ENCODE assay signal across 31 cellular contexts in genomic region chr16:89006036-89006752, GRCh38. TPM values are rescaled to one million over a fixed set of nuclear protein-coding genes. Genes with fewer than 3 reads are reported as not detected.
DNase-seq lines count a peak whose midpoint lies in the region; ATAC-seq and TF ChIP-seq lines count a peak whose summit lies in the region.
"Had no signal": no experiment of that assay in that cellular context is flagged by ENCODE, and none has a peak within 500 bp of the region (broad histone marks: within the 10 kb centered on the region; RNA-seq: fewer than 3 reads in every experiment).

No MANE protein-coding gene starts in this region.

- H3K4me2 ChIP-seq in osteoblast (ENCODE audit: insufficient read depth, low read length): no peak overlapping the region

- no peak overlapping the region for H3K27ac ChIP-seq in osteoblast (ENCODE audit: low read depth, low read length)
- no peak overlapping the region for H3K27ac ChIP-seq in upper lobe of right lung
- H3K27ac ChIP-seq: esophagus squamous epithelium, heart left ventricle, pancreas, transverse colon had no signal

- no peaks in the 10 kb centered on the region for H3K9me3 ChIP-seq in osteoblast (ENCODE audit: low read depth, low read length)
- no peaks in the 10 kb centered on the region for H3K9me3 ChIP-seq in upper lobe of right lung
- H3K9me3 ChIP-seq: MG63, pancreas, transverse colon had no signal

- H3K27me3 ChIP-seq in osteoblast (ENCODE audit: insufficient read depth, low read length) (peaks cover 10% of the 10 kb centered on the region), upper lobe of right lung (peaks cover 35% of the 10 kb centered on the region)

- ATAC-seq in natural killer cell treated with Interleukin-12 subunit alpha and Interleukin-12 subunit beta and Interleukin-15 and Interleukin-18, amount 100 ng/mL, for 72 hours: peak in 1 of 2 donors; percentile 11
- ATAC-seq in natural killer cell (no peak), upper lobe of right lung (peak; percentile 7)
- ATAC-seq: activated CD8-positive, alpha-beta T cell treated with anti-CD3 and anti-CD28 coated beads, Interleukin-2, amount 10 ng/mL, durations not matched to agents 7 days and 5 days; activated T-helper 17 cell treated with anti-CD3 and anti-CD28 coated beads, Interleukin-2, amount 50 U/mL, for 72 hours; heart left ventricle; pancreas had no signal

- peaks cover 24 to 28% of the 10 kb centered on the region in 2 donors for H3K27me3 Mint-ChIP-seq in natural killer cell treated with Interleukin-12 subunit alpha and Interleukin-12 subunit beta and Interleukin-15 and Interleukin-18, amount 100 ng/mL, for 72 hours
- H3K27me3 Mint-ChIP-seq in natural killer cell (ENCODE audit: low read depth in 2 of 2) (peaks cover 16 to 24% of the 10 kb centered on the region in 2 donors), chondrocyte (ENCODE audit: low read depth) (peaks cover 25% of the 10 kb centered on the region)

- H2AFZ ChIP-seq in osteoblast (ENCODE audit: low read length): no peak overlapping the region

- intact Hi-C loops in natural killer cell (cut with micrococcal nuclease): no loop called here
- intact Hi-C loops in upper lobe of right lung (cut with DNase I): no loop called here

- no peak overlapping the region for H3K4me3 Mint-ChIP-seq in natural killer cell treated with Interleukin-12 subunit alpha and Interleukin-12 subunit beta and Interleukin-15 and Interleukin-18, amount 100 ng/mL, for 72 hours
- no peak overlapping the region for H3K4me3 Mint-ChIP-seq in natural killer cell
- no peak overlapping the region for H3K4me3 Mint-ChIP-seq in chondrocyte (ENCODE audit: unreplicated experiment)
- H3K4me3 Mint-ChIP-seq: activated CD8-positive, alpha-beta T cell treated with anti-CD3 and anti-CD28 coated beads, Interleukin-2, amount 10 ng/mL, durations not matched to agents 7 days and 5 days; activated T-helper 17 cell treated with anti-CD3 and anti-CD28 coated beads, Interleukin-2, amount 50 U/mL, for 72 hours; brain had no signal

- H3K4me1 Mint-ChIP-seq in natural killer cell treated with Interleukin-12 subunit alpha and Interleukin-12 subunit beta and Interleukin-15 and Interleukin-18, amount 100 ng/mL, for 72 hours (ENCODE audit: low read depth in 2 of 2): peaks cover 4% of the 10 kb centered on the region in 2 donors
- H3K4me1 Mint-ChIP-seq in natural killer cell: no peaks in the 10 kb centered on the region
- no peaks in the 10 kb centered on the region for H3K4me1 Mint-ChIP-seq in chondrocyte (ENCODE audit: low read depth)
- H3K4me1 Mint-ChIP-seq: activated T-helper 17 cell treated with anti-CD3 and anti-CD28 coated beads, Interleukin-2, amount 50 U/mL, for 72 hours had no signal

- no peak for TF ChIP-seq CTCF in natural killer cell (IDR thresholded peaks at IDR 0.05)
- TF ChIP-seq CTCF in chondrocyte (IDR thresholded peaks at IDR 0.05): no peak
- no peak for TF ChIP-seq CTCF in osteoblast (IDR thresholded peaks at IDR 0.05; ENCODE audit: extremely low read depth, low read depth, low read length)
- no peak for TF ChIP-seq CTCF in upper lobe of right lung (IDR thresholded peaks at IDR 0.05)

- H3K79me2 ChIP-seq in osteoblast (ENCODE audit: insufficient read depth, low read length): no peaks in the 10 kb centered on the region

- H4K20me1 ChIP-seq in osteoblast (ENCODE audit: insufficient read depth, low read length): no peaks in the 10 kb centered on the region

- peaks cover 3% of the 10 kb centered on the region for H3K9me3 Mint-ChIP-seq in natural killer cell treated with Interleukin-12 subunit alpha and Interleukin-12 subunit beta and Interleukin-15 and Interleukin-18, amount 100 ng/mL, for 72 hours
- no peaks in the 10 kb centered on the region for H3K9me3 Mint-ChIP-seq in natural killer cell
- H3K9me3 Mint-ChIP-seq in chondrocyte (ENCODE audit: low read depth): no peaks in the 10 kb centered on the region
- H3K9me3 Mint-ChIP-seq: activated T-helper 17 cell treated with anti-CD3 and anti-CD28 coated beads, Interleukin-2, amount 50 U/mL, for 72 hours had no signal

- no peak overlapping the region for H3K27ac Mint-ChIP-seq in natural killer cell treated with Interleukin-12 subunit alpha and Interleukin-12 subunit beta and Interleukin-15 and Interleukin-18, amount 100 ng/mL, for 72 hours
- H3K27ac Mint-ChIP-seq in natural killer cell (no peak overlapping the region), chondrocyte (ENCODE audit: unreplicated experiment) (no peak overlapping the region)
- H3K27ac Mint-ChIP-seq: activated CD8-positive, alpha-beta T cell treated with anti-CD3 and anti-CD28 coated beads, Interleukin-2, amount 10 ng/mL, durations not matched to agents 7 days and 5 days; activated T-helper 17 cell treated with anti-CD3 and anti-CD28 coated beads, Interleukin-2, amount 50 U/mL, for 72 hours had no signal

- H3K4me3 ChIP-seq in osteoblast (ENCODE audit: insufficient read depth, low read length): no peak overlapping the region
- H3K4me3 ChIP-seq in upper lobe of right lung: no peak overlapping the region
- H3K4me3 ChIP-seq: esophagus squamous epithelium, heart left ventricle, lung, MG63, pancreas, transverse colon had no signal

- H3K4me1 ChIP-seq in osteoblast (ENCODE audit: insufficient read depth, low read length) (no peaks in the 10 kb centered on the region), upper lobe of right lung (peaks cover 6% of the 10 kb centered on the region)
- H3K4me1 ChIP-seq: pancreas had no signal

- H3K36me3 Mint-ChIP-seq in natural killer cell treated with Interleukin-12 subunit alpha and Interleukin-12 subunit beta and Interleukin-15 and Interleukin-18, amount 100 ng/mL, for 72 hours: no peaks in the 10 kb centered on the region
- no peaks in the 10 kb centered on the region for H3K36me3 Mint-ChIP-seq in natural killer cell
- no peaks in the 10 kb centered on the region for H3K36me3 Mint-ChIP-seq in chondrocyte (ENCODE audit: low read depth)
- H3K36me3 Mint-ChIP-seq: brain had no signal

- no peaks in the 10 kb centered on the region for H3K36me3 ChIP-seq in osteoblast (ENCODE audit: insufficient read depth, low read length)
- no peaks in the 10 kb centered on the region for H3K36me3 ChIP-seq in upper lobe of right lung
- H3K36me3 ChIP-seq: esophagus squamous epithelium, heart left ventricle, MG63, pancreas, transverse colon had no signal

- peak; percentile 57 for DNase-seq in natural killer cell treated with Interleukin-12 subunit alpha and Interleukin-12 subunit beta and Interleukin-15 and Interleukin-18, amount 100 ng/mL, for 72 hours (ENCODE audit: low spot score)
- DNase-seq in natural killer cell (no peak), chondrocyte (ENCODE audit: low spot score) (peak; percentile 91), osteoblast (ENCODE audit: insufficient read length, low spot score, missing footprints) (peak; percentile 59), upper lobe of right lung (peak; percentile 60), NCI-H345 (lab: John Stamatoyannopoulos, UW) (no peak), midbrain (lab: John Stamatoyannopoulos, UW) (no peak)
- DNase-seq in activated CD4-positive, alpha-beta T cell treated with anti-CD3 and anti-CD28 coated beads, Interleukin-2, amount 50 U/mL, for 1 hour: no peak
- DNase-seq: activated CD8-positive, alpha-beta T cell treated with anti-CD3 and anti-CD28 coated beads, Interleukin-2, amount 10 ng/mL, durations not matched to agents 7 days and 5 days; activated naive CD4-positive, alpha-beta T cell treated with anti-CD3 and anti-CD28 coated beads, Interleukin-2, amount 50 U/mL, for 16 hours; C1 segment of cervical spinal cord; cerebellar nuclear complex; esophagus squamous epithelium; foreskin melanocyte; GOT3; MG63; NCI-H1930; NCI-H2171 treated with DMSO at 0.1 percent for 48 hours; NK-92 treated with Interleukin-12 subunit alpha and Interleukin-12 subunit beta, amount 100 ng/mL, for 24 hours; SHP77; stimulated activated CD4-positive, alpha-beta T cell treated with anti-CD3 and anti-CD28 coated beads, Interleukin-2, amount 100 ng/mL, for 24 hours; stimulated activated CD8-positive, alpha-beta memory T cell treated with anti-CD3 and anti-CD28 coated beads, Interleukin-4, amount 100 ng/mL, for 48 hours; transverse colon had no signal

RNA-seq across cellular contexts. Expression of gene CBFA2T3, which starts 29.2 kb away (rescaled TPM):
- total RNA-seq in natural killer cell treated with Interleukin-12 subunit alpha and Interleukin-12 subunit beta and Interleukin-15 and Interleukin-18, amount 100 ng/mL, for 72 hours: 1 to 10 TPM; 2.3 to 2.9 TPM
- total RNA-seq in natural killer cell: 1 to 10 TPM; 2.5 to 7.8 (median 4.2) TPM
- 0.23 TPM in 1 of 3 replicates, not detected in the others for total RNA-seq in chondrocyte
- total RNA-seq in osteoblast: not detected in 2 replicates
- total RNA-seq in upper lobe of right lung: 19.0 TPM
- total RNA-seq: activated CD8-positive, alpha-beta T cell treated with anti-CD3 and anti-CD28 coated beads, Interleukin-2, amount 10 ng/mL, durations not matched to agents 7 days and 5 days; Daoy; dermis microvascular lymphatic vessel endothelial cell; HT1080 had no signal

Comparison
In these comparisons a context has a peak if more than half of its experiments do, and no peak if none do; other contexts are left out.
1. DNase-seq: peak in natural killer cell treated with Interleukin-12 subunit alpha and Interleukin-12 subunit beta and Interleukin-15 and Interleukin-18, amount 100 ng/mL, for 72 hours (single experiment), chondrocyte (single experiment), osteoblast (single experiment) and upper lobe of right lung (single experiment); none in natural killer cell (single experiment), activated CD4-positive, alpha-beta T cell treated with anti-CD3 and anti-CD28 coated beads, Interleukin-2, amount 50 U/mL, for 1 hour (single experiment), NCI-H345 (single experiment) and midbrain (single experiment).